ENCODE assay signal across 18 cellular contexts in genomic region chr2:170276926-170277571, GRCh38.
DNase-seq lines count a peak whose midpoint lies in the region; ATAC-seq lines count a peak whose summit lies in the region.
"Had no signal": no experiment of that assay in that cellular context is flagged by ENCODE, and none has a peak within 500 bp of the region (broad histone marks: within the 10 kb centered on the region; RNA-seq: fewer than 3 reads in every experiment).

No MANE protein-coding gene starts in this region.

- peak; percentile 23 for DNase-seq in DMS153 (lab: John Stamatoyannopoulos, UW)
- peak; percentile 43 for DNase-seq in NCI-H1417 treated with DMSO at 0.1 percent for 48 hours (lab: John Stamatoyannopoulos, UW)
- DNase-seq in NCI-H774 (lab: John Stamatoyannopoulos, UW) = peak; percentile 92
- peak; percentile 12 for DNase-seq in foreskin melanocyte
- DNase-seq in DMS 273 treated with DMSO at 0.1 percent for 48 hours (lab: John Stamatoyannopoulos, UW) = no peak
- no peak for DNase-seq in CD1c-positive myeloid dendritic cell (ENCODE audit: extremely low spot score)
- DNase-seq: ACHN; activated T-cell treated with anti-CD3 and anti-CD28 coated beads for 4 hours; CD4-positive, alpha-beta memory T cell; dermis blood vessel endothelial cell; EL; occipital lobe; RPMI8226 had no signal

- ATAC-seq in GM18502 (IDR thresholded peaks at IDR 0.05; ENCODE audit: poor library complexity, unreplicated experiment) (no peak), GM21825 (IDR thresholded peaks at IDR 0.05; ENCODE audit: unreplicated experiment) (no peak)
- ATAC-seq: gastroesophageal sphincter, HepG2, left lobe of liver had no signal

Comparison
In these comparisons a context has a peak if more than half of its experiments do, and no peak if none do; other contexts are left out.
1. DNase-seq: peak in DMS153 (single experiment), NCI-H1417 treated with DMSO at 0.1 percent for 48 hours (single experiment), NCI-H774 (single experiment) and foreskin melanocyte (single experiment); none in DMS 273 treated with DMSO at 0.1 percent for 48 hours (single experiment) and CD1c-positive myeloid dendritic cell (single experiment).